11 cellular contexts compared by ENCODE assay signal in genomic region chr6:36577298-36577697, GRCh38. TPM values are rescaled to one million over a fixed set of nuclear protein-coding genes. Genes with fewer than 3 reads are reported as not detected.
DNase-seq lines count a peak whose midpoint lies in the region; ATAC-seq and TF ChIP-seq lines count a peak whose summit lies in the region.
"Had no signal": no experiment of that assay in that cellular context is flagged by ENCODE, and none has a peak within 500 bp of the region (broad histone marks: within the 10 kb centered on the region; RNA-seq: fewer than 3 reads in every experiment).

No MANE protein-coding gene starts in this region.

- no peak overlapping the region for H2AFZ ChIP-seq in fibroblast of lung (ENCODE audit: low read length)

- H3K27ac Mint-ChIP-seq in progenitor cell of endocrine pancreas (peak overlapping the region; percentile 80), nephron progenitor cell (no peak overlapping the region), endothelial cell (ENCODE audit: unreplicated experiment) (no peak overlapping the region)
- H3K27ac Mint-ChIP-seq in activated CD8-positive, alpha-beta T cell treated with anti-CD3 and anti-CD28 coated beads for 36 hours = no peak overlapping the region

- POLR2A ChIA-PET in activated CD8-positive, alpha-beta T cell treated with anti-CD3 and anti-CD28 coated beads for 36 hours (lab: Charles Lee) = interaction anchor here (1.2 kb wide), 1 partner anchor 153 kb away, joined by 4 read pairs; no protein-coding TSS in a partner anchor

- TF ChIP-seq CTCF in fibroblast of lung (conservative IDR thresholded peaks at IDR 0.05 in 1 of 2, IDR thresholded peaks at IDR 0.05 in 1 of 2; ENCODE audit: low read depth in 1 of 2, low read length in 2 of 2) (no peak), progenitor cell of endocrine pancreas (IDR thresholded peaks at IDR 0.05; ENCODE audit: unreplicated experiment) (no peak), nephron progenitor cell (IDR thresholded peaks at IDR 0.05) (no peak), endothelial cell (IDR thresholded peaks at IDR 0.05; ENCODE audit: unreplicated experiment) (no peak)
- no peak for TF ChIP-seq CTCF in activated CD8-positive, alpha-beta T cell treated with anti-CD3 and anti-CD28 coated beads for 36 hours (IDR thresholded peaks at IDR 0.05)

- H3K27ac ChIP-seq in SJSA1 (peak overlapping the region; percentile 96), fibroblast of lung (ENCODE audit: insufficient read depth, low read length) (no peak overlapping the region)
- H3K27ac ChIP-seq: thoracic aorta had no signal

- no peaks in the 10 kb centered on the region for H4K20me1 ChIP-seq in fibroblast of lung (ENCODE audit: control insufficient read depth, extremely low read depth, insufficient read depth, low read length)

- DNase-seq in ELR (ENCODE audit: low read depth) (peak; percentile 94), SJSA1 (ENCODE audit: low read depth in 1 of 2, low spot score in 2 of 2) (peak; percentile 93 to 94), fibroblast of lung (ENCODE audit: low read depth in 2 of 2) (peak; percentile 65 to 97), progenitor cell of endocrine pancreas (ENCODE audit: low spot score, unreplicated experiment) (no peak), nephron progenitor cell (no peak), endothelial cell (ENCODE audit: low spot score) (no peak)
- DNase-seq in activated CD8-positive, alpha-beta T cell treated with anti-CD3 and anti-CD28 coated beads for 36 hours = no peak
- DNase-seq: activated T-cell treated with anti-CD3 and anti-CD28 coated beads, Interleukin-2, amount 50 U/mL, for 4 hours; effector CD4-positive, alpha-beta T cell had no signal

- H3K9me3 Mint-ChIP-seq in progenitor cell of endocrine pancreas (ENCODE audit: low read depth) (no peaks in the 10 kb centered on the region), nephron progenitor cell (no peaks in the 10 kb centered on the region), endothelial cell (ENCODE audit: unreplicated experiment) (no peaks in the 10 kb centered on the region)
- H3K9me3 Mint-ChIP-seq in activated CD8-positive, alpha-beta T cell treated with anti-CD3 and anti-CD28 coated beads for 36 hours = no peaks in the 10 kb centered on the region
- H3K9me3 Mint-ChIP-seq: activated T-cell treated with anti-CD3 and anti-CD28 coated beads, Interleukin-2, amount 50 U/mL, for 4 hours had no signal

- H3K36me3 Mint-ChIP-seq in progenitor cell of endocrine pancreas (ENCODE audit: insufficient read depth) (no peaks in the 10 kb centered on the region), nephron progenitor cell (ENCODE audit: low read depth) (no peaks in the 10 kb centered on the region), endothelial cell (ENCODE audit: low read depth, unreplicated experiment) (no peaks in the 10 kb centered on the region)
- H3K36me3 Mint-ChIP-seq in activated CD8-positive, alpha-beta T cell treated with anti-CD3 and anti-CD28 coated beads for 36 hours (ENCODE audit: low read depth) = no peaks in the 10 kb centered on the region

- no peaks in the 10 kb centered on the region for H3K79me2 ChIP-seq in fibroblast of lung (ENCODE audit: control insufficient read depth, insufficient read depth, low read length)

- H3K27me3 ChIP-seq in SJSA1 (replicated peaks) = no peaks in the 10 kb centered on the region
- no peaks in the 10 kb centered on the region for H3K27me3 ChIP-seq in fibroblast of lung (ENCODE audit: control insufficient read depth, insufficient read depth, low read length)

- CTCF ChIA-PET in activated CD8-positive, alpha-beta T cell treated with anti-CD3 and anti-CD28 coated beads for 36 hours (lab: Charles Lee) = interaction anchor here (1.5 kb wide), 1 partner anchor 155 kb away, joined by 4 read pairs; no protein-coding TSS in a partner anchor

- peaks cover 70% of the 10 kb centered on the region for H3K4me1 ChIP-seq in SJSA1 (replicated peaks)
- H3K4me1 ChIP-seq in fibroblast of lung (ENCODE audit: control insufficient read depth, extremely low read depth, insufficient read depth, low read length) = peaks cover 4% of the 10 kb centered on the region

- no peaks in the 10 kb centered on the region for H3K27me3 Mint-ChIP-seq in progenitor cell of endocrine pancreas
- peaks cover 4% of the 10 kb centered on the region for H3K27me3 Mint-ChIP-seq in nephron progenitor cell (ENCODE audit: low read depth, poor library complexity)
- H3K27me3 Mint-ChIP-seq in activated CD8-positive, alpha-beta T cell treated with anti-CD3 and anti-CD28 coated beads for 36 hours = no peaks in the 10 kb centered on the region
- peaks cover 4% of the 10 kb centered on the region for H3K27me3 Mint-ChIP-seq in endothelial cell (ENCODE audit: unreplicated experiment)

- H3K4me1 Mint-ChIP-seq in progenitor cell of endocrine pancreas (ENCODE audit: low read depth) (peaks cover 18% of the 10 kb centered on the region), nephron progenitor cell (peaks cover 20% of the 10 kb centered on the region), endothelial cell (ENCODE audit: unreplicated experiment) (peaks cover 4% of the 10 kb centered on the region)
- peaks cover 4% of the 10 kb centered on the region for H3K4me1 Mint-ChIP-seq in activated CD8-positive, alpha-beta T cell treated with anti-CD3 and anti-CD28 coated beads for 36 hours (ENCODE audit: low read depth)

- peak overlapping the region; percentile 23 for H3K4me2 ChIP-seq in fibroblast of lung (ENCODE audit: extremely low read depth, insufficient read depth, low read length)

- no peak overlapping the region for H3K4me3 Mint-ChIP-seq in progenitor cell of endocrine pancreas (ENCODE audit: low read depth)
- H3K4me3 Mint-ChIP-seq in nephron progenitor cell = no peak overlapping the region
- no peak overlapping the region for H3K4me3 Mint-ChIP-seq in activated CD8-positive, alpha-beta T cell treated with anti-CD3 and anti-CD28 coated beads for 36 hours
- no peak overlapping the region for H3K4me3 Mint-ChIP-seq in endothelial cell (ENCODE audit: unreplicated experiment)
- H3K4me3 Mint-ChIP-seq: activated T-cell treated with anti-CD3 and anti-CD28 coated beads, Interleukin-2, amount 50 U/mL, for 4 hours had no signal

- H3K9me3 ChIP-seq in SJSA1 (replicated peaks) (no peaks in the 10 kb centered on the region), fibroblast of lung (ENCODE audit: control insufficient read depth, insufficient read depth, low read depth, low read length) (no peaks in the 10 kb centered on the region)
- H3K9me3 ChIP-seq: thoracic aorta had no signal

- no peak for ATAC-seq in activated CD8-positive, alpha-beta T cell treated with anti-CD3 and anti-CD28 coated beads for 36 hours
- ATAC-seq in GM21360 (IDR thresholded peaks at IDR 0.05; ENCODE audit: unreplicated experiment) = no peak
- ATAC-seq: activated T-cell treated with anti-CD3 and anti-CD28 coated beads, Interleukin-2, amount 50 U/mL, for 4 hours had no signal

- no peak overlapping the region for H3K4me3 ChIP-seq in SJSA1
- H3K4me3 ChIP-seq in fibroblast of lung (replicated peaks in 1 of 4; ENCODE audit: control extremely low read depth in 1 of 4, insufficient read depth in 1 of 4, low read depth in 3 of 4, low read length in 4 of 4) = no peak overlapping the region
- H3K4me3 ChIP-seq: thoracic aorta had no signal

- no peak overlapping the region for H3K9ac ChIP-seq in fibroblast of lung (ENCODE audit: insufficient read depth, low read length)

- intact Hi-C loops in activated CD8-positive, alpha-beta T cell treated with anti-CD3 and anti-CD28 coated beads for 36 hours (cut with micrococcal nuclease) = no loop called here

- H3K36me3 ChIP-seq in SJSA1 (no peaks in the 10 kb centered on the region), fibroblast of lung (ENCODE audit: control insufficient read depth, insufficient read depth, low read length) (no peaks in the 10 kb centered on the region)
- H3K36me3 ChIP-seq: thoracic aorta had no signal

RNA-seq across cellular contexts. Expression of gene SRSF3, which starts 16.9 kb away (rescaled TPM):
- total RNA-seq in SJSA1 (2014; rRNA removed; shearing (Covaris generic)) = 351 and 398 TPM in 2 replicates
- total RNA-seq in fibroblast of lung (191 and 200 TPM in 2 replicates), progenitor cell of endocrine pancreas (427 and 442 TPM in 2 replicates), endothelial cell (ENCODE audit: unreplicated experiment) (289 TPM)
- polyA plus RNA-seq in fibroblast of lung = 435 and 493 TPM in 2 replicates
- polyA plus RNA-seq in fibroblast of lung (2012) = 375 and 433 TPM in 2 replicates
- 24.0 and 69.8 TPM in 2 replicates for polyA minus RNA-seq in fibroblast of lung (ENCODE audit: low replicate concordance)
- 100 to 1,000 TPM; 402 to 404 TPM for total RNA-seq in activated CD8-positive, alpha-beta T cell treated with anti-CD3 and anti-CD28 coated beads for 36 hours

RNA-seq across cellular contexts. Expression of gene STK38, which starts 30.0 kb away (rescaled TPM):
- 38.0 and 39.3 TPM in 2 replicates for total RNA-seq in SJSA1 (2014; rRNA removed; shearing (Covaris generic))
- 17.7 and 26.9 TPM in 2 replicates for total RNA-seq in fibroblast of lung
- polyA plus RNA-seq in fibroblast of lung = 28.9 and 42.6 TPM in 2 replicates
- polyA plus RNA-seq in fibroblast of lung (2012) = 25.2 and 34.0 TPM in 2 replicates
- 17.1 and 18.1 TPM in 2 replicates for polyA minus RNA-seq in fibroblast of lung (ENCODE audit: low replicate concordance)
- total RNA-seq in progenitor cell of endocrine pancreas = 46.9 and 47.2 TPM in 2 replicates
- 10 to 100 TPM; 22.9 to 23.4 TPM for total RNA-seq in activated CD8-positive, alpha-beta T cell treated with anti-CD3 and anti-CD28 coated beads for 36 hours
- 41.4 TPM for total RNA-seq in endothelial cell (ENCODE audit: unreplicated experiment)

Comparison
In these comparisons a context has a peak if more than half of its experiments do, and no peak if none do; other contexts are left out.
1. DNase-seq: peak in ELR (single experiment), SJSA1 (2 of 2) and fibroblast of lung (2 of 2); none in progenitor cell of endocrine pancreas (single experiment), nephron progenitor cell (single experiment), activated CD8-positive, alpha-beta T cell treated with anti-CD3 and anti-CD28 coated beads for 36 hours (single experiment) and endothelial cell (single experiment).